In the genomic region with DNA sequence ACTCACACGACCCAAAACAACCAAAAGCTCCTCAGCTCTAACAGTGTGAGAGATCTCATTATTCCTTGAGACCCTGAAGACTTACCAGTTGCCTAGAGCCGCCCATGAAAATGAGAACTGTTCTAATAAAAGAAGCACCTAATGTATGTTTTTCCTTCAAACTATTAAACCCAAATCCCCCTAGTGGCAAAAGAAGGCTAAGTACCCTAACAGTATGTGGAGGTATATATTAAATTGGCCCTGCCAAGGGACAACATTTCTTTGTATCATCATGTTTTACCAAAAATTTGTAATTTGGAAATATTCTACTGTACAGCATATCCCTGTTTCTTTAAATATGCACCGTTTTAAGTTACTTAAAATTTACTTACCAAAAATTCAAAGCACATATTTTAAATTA, we compare ENCODE assay signal across 8 cellular contexts. TPM values are rescaled to one million over a fixed set of nuclear protein-coding genes. Genes with fewer than 3 reads are reported as not detected.
DNase-seq lines count a peak whose midpoint lies in the region; ATAC-seq and TF ChIP-seq lines count a peak whose summit lies in the region.

No MANE protein-coding gene starts in this region.

- peak; percentile 82 for TF ChIP-seq CTCF in endodermal cell (conservative IDR thresholded peaks at IDR 0.05)

- peaks cover 26% of the 10 kb centered on the region for H3K4me1 Mint-ChIP-seq in endodermal cell

- H3K9me3 Mint-ChIP-seq in endodermal cell, result no peaks in the 10 kb centered on the region

- no peak overlapping the region for H3K27ac ChIP-seq in endodermal cell (ENCODE audit: low read depth, low read length)

- H3K36me3 ChIP-seq in endodermal cell (ENCODE audit: control insufficient read depth, insufficient read depth, low read length), result no peaks in the 10 kb centered on the region

- in situ Hi-C loops in ACHN (cut with HindIII; ENCODE audit: low pct_ligation_motif_present, low pct_unique_long_range_greater_than_20kb, low sequenced_read_pairs), result no loop called here

- peak; percentile 70 for ATAC-seq in GM18505 (IDR thresholded peaks at IDR 0.05; ENCODE audit: unreplicated experiment)
- no peak for ATAC-seq in left ventricle myocardium superior
- no peak for ATAC-seq in HG02759 (IDR thresholded peaks at IDR 0.05; ENCODE audit: unreplicated experiment)

- no peaks in the 10 kb centered on the region for H3K27me3 ChIP-seq in endodermal cell (ENCODE audit: control insufficient read depth, insufficient read depth, low read length, poor library complexity, severe bottlenecking)

- H3K4me3 Mint-ChIP-seq in endodermal cell, result no peak overlapping the region

- 65 to 75% methylated on average over 1 to 3 of the region's 3 CpGs for WGBS in endodermal cell (ENCODE audit: insufficient coverage in 1 of 2, insufficient read length in 1 of 2), 2 experiments

- DNase-seq in ACHN (peak; percentile 54), MV-4-11 (lab: John Stamatoyannopoulos, UW) (peak; percentile 4), endodermal cell (peak; percentile 38), globus pallidus (ENCODE audit: low spot score) (no peak), left ventricle myocardium superior (no peak), NCI-H128 (lab: John Stamatoyannopoulos, UW; ENCODE audit: unreplicated experiment) (no peak)

- peaks cover 13% of the 10 kb centered on the region for H3K4me1 ChIP-seq in endodermal cell (ENCODE audit: control insufficient read depth, insufficient read depth, low read length)

- H3K27ac Mint-ChIP-seq in endodermal cell, result no peak overlapping the region

- H3K36me3 Mint-ChIP-seq in endodermal cell (ENCODE audit: low read depth), result no peaks in the 10 kb centered on the region

- H3K9ac ChIP-seq in endodermal cell (ENCODE audit: extremely low read depth, low read length, poor library complexity, severe bottlenecking), result no peak overlapping the region

- intact Hi-C loops in left ventricle myocardium superior (cut with micrococcal nuclease), result no loop called here

- H3K27me3 Mint-ChIP-seq in endodermal cell (ENCODE audit: insufficient read depth), result no peaks in the 10 kb centered on the region

- no peak overlapping the region for H3K4me3 ChIP-seq in endodermal cell (ENCODE audit: low read length)

- TF ChIP-seq POLR2A in GM18505 (IDR thresholded peaks at IDR 0.05; ENCODE audit: borderline replicate concordance, extremely low read depth, insufficient read depth, insufficient read length), result no peak

- no peaks in the 10 kb centered on the region for H3K9me3 ChIP-seq in endodermal cell (ENCODE audit: control insufficient read depth, low read length)

RNA-seq across cellular contexts. Expression of gene PPFIA2, which starts 38.0 kb away (rescaled TPM):
- 1 to 10 TPM in 1 of 2 donors, not detected in 1; 1.2 TPM for total RNA-seq in endodermal cell
- polyA plus RNA-seq in endodermal cell (2013, experiment 1 of 2), result 4.7 TPM
- 4.3 TPM for polyA plus RNA-seq in endodermal cell (2013, experiment 2 of 2)
- total RNA-seq in left ventricle myocardium superior, result 0.37 TPM

Comparison
In these comparisons a context has a peak if more than half of its experiments do, and no peak if none do; other contexts are left out.
1. DNase-seq: peak in ACHN (single experiment), MV-4-11 (single experiment) and endodermal cell (single experiment); none in globus pallidus (single experiment), left ventricle myocardium superior (single experiment) and NCI-H128 (single experiment).